ENCODE assay signal across 3 cellular contexts in the genomic region with DNA sequence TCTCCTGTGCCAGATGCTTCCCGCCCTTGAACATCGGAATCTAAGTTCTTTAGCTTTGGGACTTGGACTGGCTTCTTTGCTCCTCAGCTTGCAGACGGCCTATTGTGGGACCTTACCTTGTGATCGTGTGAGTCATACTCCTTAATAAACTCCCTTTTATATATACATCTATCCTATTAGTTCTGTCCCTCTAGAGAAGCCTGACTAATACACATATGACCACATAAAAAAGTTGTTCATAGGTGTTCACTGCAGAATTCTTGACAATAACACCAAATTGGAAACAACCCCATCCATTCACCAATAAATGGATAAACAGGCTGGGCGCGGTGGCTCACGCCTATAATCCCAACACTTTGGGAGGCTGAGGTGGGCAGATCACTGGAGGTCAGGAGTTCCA. TPM values are rescaled to one million over a fixed set of nuclear protein-coding genes. Genes with fewer than 3 reads are reported as not detected.
"Had no signal": no experiment of that assay in that cellular context is flagged by ENCODE, and none has a peak within 500 bp of the region (broad histone marks: within the 10 kb centered on the region; RNA-seq: fewer than 3 reads in every experiment).

No MANE protein-coding gene starts in this region.

RNA-seq across cellular contexts. Expression of a gene that starts 37.4 kb away (rescaled TPM):
- total RNA-seq: ascending aorta, LHCN-M2, Right ventricle myocardium superior had no signal
